10 cellular contexts compared by ENCODE assay signal in the genomic region with DNA sequence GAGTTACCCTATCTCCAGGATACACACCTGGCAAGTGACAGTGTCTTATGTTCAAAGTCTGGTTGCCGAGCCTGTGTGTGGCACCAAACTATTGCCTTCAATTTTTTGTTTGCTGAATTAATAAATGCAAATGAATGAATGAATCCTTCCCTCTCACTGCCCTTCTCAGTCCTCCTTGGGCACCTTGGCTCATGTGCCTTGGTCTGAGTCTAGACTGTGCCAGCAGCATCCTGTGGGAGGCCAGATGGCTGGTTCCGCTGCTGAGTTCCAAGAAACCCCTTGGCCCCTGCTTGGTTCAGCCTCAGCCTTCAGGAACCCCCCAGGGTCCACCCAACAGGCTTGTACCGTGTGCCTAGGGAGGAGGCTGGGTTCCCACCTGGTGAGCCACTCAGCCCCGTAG. TPM values are rescaled to one million over a fixed set of nuclear protein-coding genes. Genes with fewer than 3 reads are reported as not detected.
DNase-seq lines count a peak whose midpoint lies in the region; ATAC-seq, FAIRE-seq and TF ChIP-seq lines count a peak whose summit lies in the region.
"Had no signal": no experiment of that assay in that cellular context is flagged by ENCODE, and none has a peak within 500 bp of the region (broad histone marks: within the 10 kb centered on the region; RNA-seq: fewer than 3 reads in every experiment).

No MANE protein-coding gene starts in this region.

- no peaks in the 10 kb centered on the region for H3K36me3 Mint-ChIP-seq in natural killer cell

- TF ChIP-seq RAD21 in GM12878 (IDR thresholded peaks at IDR 0.05; ENCODE audit: insufficient read depth, low read depth, low read length), result no peak

- H3K4me1 ChIP-seq in right cardiac atrium (ENCODE audit: control insufficient read depth, insufficient read depth, low read length) (peaks cover 23% of the 10 kb centered on the region), GM12878 (ENCODE audit: control insufficient read depth, insufficient read depth, low read length) (peaks cover 19% of the 10 kb centered on the region), uterus (peaks cover 8 to 36% of the 10 kb centered on the region in 2 donors)

- FAIRE-seq in GM12878 (lab: Jason Lieb, UNC), result no peak

- no peaks in the 10 kb centered on the region for H3K27me3 Mint-ChIP-seq in natural killer cell (ENCODE audit: low read depth in 2 of 2)

- H3K4me2 ChIP-seq in GM12878 (ENCODE audit: control insufficient read depth, insufficient read depth), result peak overlapping the region; percentile 96

- RAD21 ChIA-PET in GM12878 (lab: Charles Lee; ENCODE audit: unreplicated experiment), result no interaction called here

- peak overlapping the region; percentile 62 for H3K4me3 Mint-ChIP-seq in natural killer cell

- DNase-seq in right cardiac atrium (peak in 1 of 3 donors; percentile 35), left cardiac atrium (no peak), GM12878 (ENCODE audit: low read depth, low spot score) (no peak), natural killer cell (no peak), uterus (no peak), AG08396 (ENCODE audit: low spot score) (no peak), NCI-H345 treated with DMSO at 0.1 percent for 48 hours (lab: John Stamatoyannopoulos, UW; ENCODE audit: unreplicated experiment) (no peak), GM20000 (ENCODE audit: low spot score) (no peak)
- DNase-seq: endodermal cell, NCI-H1694 treated with DMSO at 0.1 percent for 48 hours had no signal

- BruUV-seq in GM12878 (replicated peaks; lab: Mats Ljungman, UMichigan), result no TSS peak

- no peaks in the 10 kb centered on the region for H4K20me1 ChIP-seq in GM12878 (ENCODE audit: control insufficient read depth, insufficient read depth)

- H3K4me3 ChIP-seq in right cardiac atrium (ENCODE audit: low read length), result no peak overlapping the region
- peak overlapping the region; percentile 93 for H3K4me3 ChIP-seq in GM12878
- no peak overlapping the region for H3K4me3 ChIP-seq in uterus

- 91% methylated on average over 4 of the region's 4 CpGs for WGBS in right cardiac atrium
- WGBS in GM12878 (ENCODE audit: insufficient coverage, insufficient replicate concordance, low lambda C conversion rate, missing lambda C conversion rate), result 37% methylated on average over 4 of the region's 4 CpGs

- H3K79me2 ChIP-seq in GM12878 (ENCODE audit: control insufficient read depth, insufficient read depth, low read length), result peaks cover 33% of the 10 kb centered on the region

- peak overlapping the region; percentile 97 to 99 for H3K27ac Mint-ChIP-seq in natural killer cell
- H3K27ac Mint-ChIP-seq: endodermal cell had no signal

- CTCF ChIA-PET in GM12878 (lab: Yijun Ruan, JAX), result interaction anchor here (0.6 kb wide), 1 partner anchor 12 kb away, joined by 3 read pairs; no protein-coding TSS in a partner anchor

- H3K27me3 ChIP-seq in right cardiac atrium (ENCODE audit: control insufficient read depth, insufficient read depth) (no peaks in the 10 kb centered on the region), GM12878 (replicated peaks in 1 of 2; ENCODE audit: control insufficient read depth in 2 of 2, insufficient read depth in 2 of 2, low read length in 1 of 2) (no peaks in the 10 kb centered on the region), uterus (no peaks in the 10 kb centered on the region)

- TF ChIP-seq POLR2A in GM12878 (IDR thresholded peaks at IDR 0.05; ENCODE audit: low read depth, low read length) (no peak), uterus (IDR thresholded peaks at IDR 0.05) (no peak)

- no peaks in the 10 kb centered on the region for H3K9me3 ChIP-seq in right cardiac atrium (ENCODE audit: control insufficient read depth, low read length)
- H3K9me3 ChIP-seq in GM12878 (replicated peaks; ENCODE audit: control insufficient read depth, insufficient read depth, low read length), result no peaks in the 10 kb centered on the region
- H3K9me3 ChIP-seq in uterus, result no peaks in the 10 kb centered on the region

- H3K9me3 Mint-ChIP-seq in natural killer cell, result no peaks in the 10 kb centered on the region
- H3K9me3 Mint-ChIP-seq: endodermal cell had no signal

- no peak for TF ChIP-seq EP300 in GM12878 (IDR thresholded peaks at IDR 0.05; ENCODE audit: borderline replicate concordance in 1 of 2, control insufficient read depth in 1 of 2, low read depth in 2 of 2, low read length in 2 of 2)

- intact Hi-C loops in right cardiac atrium (cut with DNase I), result no loop called here
- intact Hi-C loops in left cardiac atrium (cut with DNase I), result no loop called here
- intact Hi-C loops in GM12878 (cut with micrococcal nuclease; ENCODE audit: unreplicated experiment), result no loop called here
- intact Hi-C loops in natural killer cell (cut with micrococcal nuclease), result no loop called here
- intact Hi-C loops in uterus (cut with DNase I; ENCODE audit: low total_unique reads), result no loop called here

- H3K9ac ChIP-seq in GM12878 (ENCODE audit: control insufficient read depth, insufficient read depth, low read length), result peak overlapping the region; percentile 98; the same call in 1 of the 2 replicates

- H2AFZ ChIP-seq in GM12878 (ENCODE audit: control insufficient read depth, low read depth, low read length), result no peak overlapping the region

- POLR2A ChIA-PET in GM12878 (lab: Charles Lee), result interaction anchor here (0.6 to 0.7 kb wide), 2 partner anchors 20 to 284 kb away, joined by 5 to 6 read pairs; no protein-coding TSS in a partner anchor

- SMC1A ChIA-PET in GM12878 (lab: Charles Lee; ENCODE audit: uncharacterized antibody, unreplicated experiment), result no interaction called here

- H3K27ac ChIP-seq in right cardiac atrium (ENCODE audit: low read length), result peak overlapping the region; percentile 65
- H3K27ac ChIP-seq in GM12878 (ENCODE audit: control insufficient read depth, insufficient read depth), result peak overlapping the region; percentile 39; the same call in 1 of the 2 replicates
- H3K27ac ChIP-seq in uterus, result peak overlapping the region; percentile 98

- ATAC-seq in right cardiac atrium, result no peak
- ATAC-seq in left cardiac atrium, result no peak
- ATAC-seq in GM12878, result no peak
- no peak for ATAC-seq in natural killer cell

- H3K36me3 ChIP-seq in GM12878 (ENCODE audit: control insufficient read depth in 2 of 2, insufficient read depth in 2 of 2, low read length in 1 of 2) (no peaks in the 10 kb centered on the region), uterus (no peaks in the 10 kb centered on the region)

- no peak for TF ChIP-seq CTCF in GM12878 (IDR thresholded peaks at IDR 0.05 in 2 of 3, conservative IDR thresholded peaks at IDR 0.05 in 1 of 3; ENCODE audit: control insufficient read depth in 2 of 3, extremely low read depth in 1 of 3, insufficient read depth in 1 of 3, low read depth in 3 of 3, low read length in 3 of 3)
- TF ChIP-seq CTCF in natural killer cell (IDR thresholded peaks at IDR 0.05), result no peak
- TF ChIP-seq CTCF in uterus (IDR thresholded peaks at IDR 0.05), result no peak
- TF ChIP-seq CTCF in GM20000 (IDR thresholded peaks at IDR 0.05; ENCODE audit: extremely low read depth, missing control alignments), result no peak

- in situ Hi-C loops in GM12878 (cut with MboI), result no loop called here

- H3K4me1 Mint-ChIP-seq in natural killer cell, result peaks cover 17 to 43% of the 10 kb centered on the region in 2 donors

RNA-seq across cellular contexts. Expression of gene TOB2, which starts 31.0 kb away (rescaled TPM):
- total RNA-seq in right cardiac atrium (10 to 100 TPM; 52.3 to 72.7 (median 69.4) TPM), left cardiac atrium (10 to 100 TPM; 57.4 to 63.1 TPM), GM12878 (2014; rRNA removed) (15.9 and 18.2 TPM in 2 replicates), GM12878 (2014; rRNA removed; fragmentation: Illumina TruSeq; extraction: Trizol) (10.7 and 12.2 TPM in 2 replicates), GM12878 (2021) (30.6 and 32.0 TPM in 2 replicates), natural killer cell (10 to 100 TPM; 26.4 to 42.2 (median 32.6) TPM), uterus (10 to 100 TPM; 15.6 to 97.1 (median 27.8) TPM)
- polyA plus RNA-seq in right cardiac atrium (39.4 TPM), GM12878 (2011; rRNA removed) (4.4 and 10.3 TPM in 2 replicates), GM12878 (2014; fragmentation: Illumina TruSeq; extraction: Trizol) (11.0 and 17.6 TPM in 2 replicates), GM12878 (2014; fragmentation: Nextera tagmentation; extraction: Ambion mirVana) (10 to 100 TPM in 1 of 2 experiments, 1 to 10 TPM in 1; 4.5 to 11.1 TPM), GM12878 (2014; rRNA removed) (12.7 and 16.9 TPM in 2 replicates), GM12878 (2016; fragmentation: Nextera tagmentation; extraction: Ambion mirVana) (10 to 100 TPM; 19.4 to 19.6 TPM)
- 15.1 and 15.4 TPM in 2 replicates for total RNA-seq in GM12878 (2013; cell fraction: nucleolus; rRNA removed)
- 6.7 TPM for polyA plus RNA-seq in GM12878 (2011; ENCODE audit: low read depth)
- 11.9 and 14.1 TPM in 2 replicates for polyA plus RNA-seq in GM12878 (2011; cell fraction: cytosol; rRNA removed)
- polyA plus RNA-seq in GM12878 (2011; cell fraction: nucleus; rRNA removed), result 10.6 and 15.2 TPM in 2 replicates
- 13.7 and 17.0 TPM in 2 replicates for polyA plus RNA-seq in GM12878 (2012)
- 9.7 and 11.9 TPM in 2 replicates for polyA minus RNA-seq in GM12878 (2011; rRNA and poly(A)+ RNA removed)
- 8.4 and 10.3 TPM in 2 replicates for polyA minus RNA-seq in GM12878 (2011; cell fraction: cytosol; rRNA and poly(A)+ RNA removed)
- 3.5 and 5.8 TPM in 2 replicates for polyA minus RNA-seq in GM12878 (2011; cell fraction: nucleus; rRNA and poly(A)+ RNA removed)

RNA-seq across cellular contexts. Expression of gene TEF, which starts 33.8 kb away (rescaled TPM):
- total RNA-seq in right cardiac atrium (10 to 100 TPM; 12.4 to 27.5 (median 22.6) TPM), left cardiac atrium (10 to 100 TPM; 14.0 to 24.5 TPM), GM12878 (2014; rRNA removed) (3.1 and 3.6 TPM in 2 replicates), GM12878 (2014; rRNA removed; fragmentation: Illumina TruSeq; extraction: Trizol) (1.7 and 2.0 TPM in 2 replicates), GM12878 (2021) (4.9 and 5.8 TPM in 2 replicates), natural killer cell (1 to 10 TPM; 2.7 to 5.5 (median 3.0) TPM), uterus (10 to 100 TPM in 2 of 4 donors, 1 to 10 TPM in 2; 8.5 to 73.7 (median 15.1) TPM)
- polyA plus RNA-seq in right cardiac atrium (22.1 TPM), GM12878 (2011; rRNA removed) (1.6 and 4.4 TPM in 2 replicates), GM12878 (2014; fragmentation: Illumina TruSeq; extraction: Trizol) (2.2 and 4.1 TPM in 2 replicates), GM12878 (2014; fragmentation: Nextera tagmentation; extraction: Ambion mirVana) (under 1 TPM; 0.23 to 0.27 TPM), GM12878 (2014; rRNA removed) (3.3 and 3.6 TPM in 2 replicates), GM12878 (2016; fragmentation: Nextera tagmentation; extraction: Ambion mirVana) (1 to 10 TPM; 2.4 to 3.0 TPM)
- 1.7 TPM in 2 replicates for total RNA-seq in GM12878 (2013; cell fraction: nucleolus; rRNA removed)
- polyA plus RNA-seq in GM12878 (2011; ENCODE audit: low read depth), result 1.4 TPM
- polyA plus RNA-seq in GM12878 (2011; cell fraction: cytosol; rRNA removed), result 2.8 and 4.0 TPM in 2 replicates
- 3.2 and 4.9 TPM in 2 replicates for polyA plus RNA-seq in GM12878 (2011; cell fraction: nucleus; rRNA removed)
- 1.9 and 2.2 TPM in 2 replicates for polyA plus RNA-seq in GM12878 (2012)
- polyA minus RNA-seq in GM12878 (2011; rRNA and poly(A)+ RNA removed), result 4.1 and 4.2 TPM in 2 replicates
- polyA minus RNA-seq in GM12878 (2011; cell fraction: cytosol; rRNA and poly(A)+ RNA removed), result 1.2 and 2.4 TPM in 2 replicates
- polyA minus RNA-seq in GM12878 (2011; cell fraction: nucleus; rRNA and poly(A)+ RNA removed), result 0.73 and 6.4 TPM in 2 replicates

RNA-seq across cellular contexts. Expression of gene PHF5A, which starts 52.9 kb away (rescaled TPM):
- 10 to 100 TPM; 22.4 to 26.0 (median 25.0) TPM for total RNA-seq in right cardiac atrium
- polyA plus RNA-seq in right cardiac atrium, result 34.6 TPM
- total RNA-seq in left cardiac atrium, result 10 to 100 TPM; 22.8 to 28.1 TPM
- 6.6 and 7.7 TPM in 2 replicates for total RNA-seq in GM12878 (2013; cell fraction: nucleolus; rRNA removed)
- 81.4 and 99.9 TPM in 2 replicates for total RNA-seq in GM12878 (2014; rRNA removed)
- 85.5 and 86.8 TPM in 2 replicates for total RNA-seq in GM12878 (2014; rRNA removed; fragmentation: Illumina TruSeq; extraction: Trizol)
- total RNA-seq in GM12878 (2021), result 64.2 and 64.8 TPM in 2 replicates
- 38.8 TPM for polyA plus RNA-seq in GM12878 (2011; ENCODE audit: low read depth)
- polyA plus RNA-seq in GM12878 (2011; rRNA removed), result 96.7 and 99.4 TPM in 2 replicates
- polyA plus RNA-seq in GM12878 (2011; cell fraction: cytosol; rRNA removed), result 63.8 and 68.0 TPM in 2 replicates
- polyA plus RNA-seq in GM12878 (2011; cell fraction: nucleus; rRNA removed), result 36.7 and 44.3 TPM in 2 replicates
- polyA plus RNA-seq in GM12878 (2012), result 30.5 and 37.3 TPM in 2 replicates
- 91.7 and 101 TPM in 2 replicates for polyA plus RNA-seq in GM12878 (2014; fragmentation: Illumina TruSeq; extraction: Trizol)
- 10 to 100 TPM; 40.5 to 77.0 TPM for polyA plus RNA-seq in GM12878 (2014; fragmentation: Nextera tagmentation; extraction: Ambion mirVana)
- polyA plus RNA-seq in GM12878 (2014; rRNA removed), result 97.6 and 115 TPM in 2 replicates
- 10 to 100 TPM; 51.5 to 52.4 TPM for polyA plus RNA-seq in GM12878 (2016; fragmentation: Nextera tagmentation; extraction: Ambion mirVana)
- 34.6 and 35.7 TPM in 2 replicates for polyA minus RNA-seq in GM12878 (2011; rRNA and poly(A)+ RNA removed)
- polyA minus RNA-seq in GM12878 (2011; cell fraction: cytosol; rRNA and poly(A)+ RNA removed), result 8.1 and 11.6 TPM in 2 replicates
- polyA minus RNA-seq in GM12878 (2011; cell fraction: nucleus; rRNA and poly(A)+ RNA removed), result 5.0 and 11.9 TPM in 2 replicates
- total RNA-seq in natural killer cell, result 10 to 100 TPM; 31.8 to 41.8 (median 37.6) TPM
- total RNA-seq in uterus, result 10 to 100 TPM; 38.5 to 65.1 (median 46.4) TPM

RNA-seq across cellular contexts. Expression of gene ACO2, which starts 53.4 kb away (rescaled TPM):
- total RNA-seq in right cardiac atrium (100 to 1,000 TPM; 532 to 611 (median 544) TPM), left cardiac atrium (100 to 1,000 TPM; 415 to 523 TPM), GM12878 (2014; rRNA removed) (115 and 132 TPM in 2 replicates), GM12878 (2014; rRNA removed; fragmentation: Illumina TruSeq; extraction: Trizol) (63.2 and 69.0 TPM in 2 replicates), GM12878 (2021) (127 and 133 TPM in 2 replicates), natural killer cell (10 to 100 TPM; 77.9 to 99.8 (median 89.5) TPM), uterus (10 to 100 TPM; 21.5 to 64.4 (median 47.1) TPM)
- polyA plus RNA-seq in right cardiac atrium (471 TPM), GM12878 (2011; rRNA removed) (16.1 and 22.4 TPM in 2 replicates), GM12878 (2014; fragmentation: Illumina TruSeq; extraction: Trizol) (41.6 and 102 TPM in 2 replicates), GM12878 (2014; fragmentation: Nextera tagmentation; extraction: Ambion mirVana) (10 to 100 TPM; 21.4 to 22.3 TPM), GM12878 (2014; rRNA removed) (74.8 and 83.8 TPM in 2 replicates), GM12878 (2016; fragmentation: Nextera tagmentation; extraction: Ambion mirVana) (100 to 1,000 TPM; 211 to 214 TPM)
- 78.7 and 86.2 TPM in 2 replicates for total RNA-seq in GM12878 (2013; cell fraction: nucleolus; rRNA removed)
- 48.7 TPM for polyA plus RNA-seq in GM12878 (2011; ENCODE audit: low read depth)
- polyA plus RNA-seq in GM12878 (2011; cell fraction: cytosol; rRNA removed), result 60.6 and 64.3 TPM in 2 replicates
- 355 and 367 TPM in 2 replicates for polyA plus RNA-seq in GM12878 (2011; cell fraction: nucleus; rRNA removed)
- polyA plus RNA-seq in GM12878 (2012), result 71.7 and 92.0 TPM in 2 replicates
- 23.3 and 35.4 TPM in 2 replicates for polyA minus RNA-seq in GM12878 (2011; rRNA and poly(A)+ RNA removed)
- polyA minus RNA-seq in GM12878 (2011; cell fraction: cytosol; rRNA and poly(A)+ RNA removed), result 26.1 and 33.6 TPM in 2 replicates
- polyA minus RNA-seq in GM12878 (2011; cell fraction: nucleus; rRNA and poly(A)+ RNA removed), result 42.7 and 65.6 TPM in 2 replicates

Comparison
In these comparisons a context has a peak if more than half of its experiments do, and no peak if none do; other contexts are left out.
1. H3K27ac ChIP-seq: peak in every context shown above with its lines; median percentile 98 in uterus; 65 in right cardiac atrium; 39 in GM12878.